18 cellular contexts compared by ENCODE assay signal in the genomic region with DNA sequence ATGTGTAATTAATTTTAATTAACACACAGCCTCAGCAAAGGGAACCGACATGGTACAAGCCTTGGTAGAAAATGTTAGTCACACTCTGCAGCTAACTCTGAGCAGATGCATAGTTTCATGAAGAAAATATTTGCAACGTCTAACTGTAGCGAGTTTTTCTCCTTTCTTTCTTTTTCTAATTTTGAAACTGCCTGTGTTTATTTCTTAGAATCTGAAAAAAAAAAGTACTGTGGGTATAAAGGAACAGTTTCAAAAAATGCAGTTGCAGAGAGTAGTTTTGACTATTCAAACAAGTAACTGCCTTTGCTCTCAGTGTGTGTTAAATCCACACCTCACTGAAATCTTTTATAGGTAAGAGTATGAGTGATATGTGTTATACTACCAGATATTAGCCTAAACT.
DNase-seq lines count a peak whose midpoint lies in the region; ATAC-seq and TF ChIP-seq lines count a peak whose summit lies in the region.
"Had no signal": no experiment of that assay in that cellular context is flagged by ENCODE, and none has a peak within 500 bp of the region (broad histone marks: within the 10 kb centered on the region; RNA-seq: fewer than 3 reads in every experiment).

No MANE protein-coding gene starts in this region.

- H3K9me3 Mint-ChIP-seq in osteocyte (ENCODE audit: unreplicated experiment) = no peaks in the 10 kb centered on the region
- H3K9me3 Mint-ChIP-seq: CD4-positive, alpha-beta T cell; central memory CD8-positive, alpha-beta T cell had no signal

- peak; percentile 58 for DNase-seq in EH (ENCODE audit: low read depth)
- DNase-seq in MV-4-11 (lab: John Stamatoyannopoulos, UW) = peak; percentile 20
- DNase-seq in astrocyte of the spinal cord (ENCODE audit: low read depth, low spot score) = peak; percentile 25
- DNase-seq in osteocyte (ENCODE audit: extremely low spot score, unreplicated experiment) = no peak
- no peak for DNase-seq in GF-D8 (lab: John Stamatoyannopoulos, UW)
- DNase-seq: activated naive CD4-positive, alpha-beta T cell; CD4-positive, alpha-beta T cell; EL; midbrain; NCI-H1417 treated with DMSO at 0.1 percent for 48 hours; NCI-H510A treated with DMSO at 0.1 percent for 48 hours; substantia nigra; WERI-Rb-1 had no signal

- H3K27me3 Mint-ChIP-seq in osteocyte (ENCODE audit: unreplicated experiment) = no peaks in the 10 kb centered on the region
- H3K27me3 Mint-ChIP-seq: CD4-positive, alpha-beta T cell; central memory CD8-positive, alpha-beta T cell had no signal

- H3K4me3 ChIP-seq in astrocyte of the spinal cord (ENCODE audit: low read depth, low read length) = no peak overlapping the region

- TF ChIP-seq CTCF in astrocyte of the spinal cord (IDR thresholded peaks at IDR 0.05; ENCODE audit: low read depth, low read length) (no peak), osteocyte (IDR thresholded peaks at IDR 0.05) (no peak)

- peak overlapping the region; percentile 18 for H3K4me3 Mint-ChIP-seq in osteocyte (ENCODE audit: unreplicated experiment)
- H3K4me3 Mint-ChIP-seq: CD4-positive, alpha-beta T cell; central memory CD8-positive, alpha-beta T cell had no signal

- in situ Hi-C loops in astrocyte of the spinal cord (cut with HindIII; ENCODE audit: low sequenced_read_pairs) = no loop called here

- H3K4me1 Mint-ChIP-seq in osteocyte (ENCODE audit: unreplicated experiment) = peaks cover 42% of the 10 kb centered on the region
- H3K4me1 Mint-ChIP-seq: central memory CD8-positive, alpha-beta T cell had no signal

- peak overlapping the region; percentile 78 for H3K27ac Mint-ChIP-seq in osteocyte (ENCODE audit: unreplicated experiment)
- H3K27ac Mint-ChIP-seq: CD4-positive, alpha-beta T cell had no signal

- H3K36me3 Mint-ChIP-seq in osteocyte (ENCODE audit: unreplicated experiment) = no peaks in the 10 kb centered on the region

- ATAC-seq in HG03354 (IDR thresholded peaks at IDR 0.05; ENCODE audit: poor library complexity, severe bottlenecking, unreplicated experiment) (no peak), HG02852 (IDR thresholded peaks at IDR 0.05; ENCODE audit: unreplicated experiment) (no peak), GM21717 (IDR thresholded peaks at IDR 0.05; ENCODE audit: unreplicated experiment) (no peak)
- ATAC-seq: HCT116 had no signal

Comparison
In these comparisons a context has a peak if more than half of its experiments do, and no peak if none do; other contexts are left out.
1. DNase-seq: peak in EH (single experiment), MV-4-11 (single experiment) and astrocyte of the spinal cord (single experiment); none in osteocyte (single experiment) and GF-D8 (single experiment).